10 cellular contexts compared by ENCODE assay signal in the genomic region with DNA sequence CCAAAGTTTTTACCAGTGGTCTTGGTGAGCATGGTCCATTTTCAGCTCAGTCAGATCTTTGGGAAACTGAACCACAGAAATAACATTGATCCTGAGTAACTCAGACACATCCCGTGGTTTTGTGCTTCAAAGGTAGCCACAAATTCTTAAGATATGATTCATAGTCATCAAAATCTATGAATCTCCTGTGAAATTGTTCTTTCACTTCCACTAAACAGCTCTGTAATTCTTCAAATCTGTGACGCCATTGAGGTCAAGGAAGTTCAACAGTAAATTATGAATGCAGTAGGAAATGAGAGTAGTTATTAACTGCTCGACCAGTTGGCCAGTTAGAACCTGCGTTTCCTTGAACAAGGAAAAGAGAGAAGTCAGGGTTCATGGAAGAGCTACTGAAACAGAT.
DNase-seq lines count a peak whose midpoint lies in the region; ATAC-seq, FAIRE-seq and TF ChIP-seq lines count a peak whose summit lies in the region.
"Had no signal": no experiment of that assay in that cellular context is flagged by ENCODE, and none has a peak within 500 bp of the region (broad histone marks: within the 10 kb centered on the region; RNA-seq: fewer than 3 reads in every experiment).

No MANE protein-coding gene starts in this region.

- dilution Hi-C loops in IMR-90 (cut with HindIII; ENCODE audit: low sequenced_read_pairs, unreplicated experiment) = no loop called here

- no peaks in the 10 kb centered on the region for H3K27me3 ChIP-seq in IMR-90 (ENCODE audit: control insufficient read depth, insufficient read depth, low read length)
- H3K27me3 ChIP-seq in bronchial epithelial cell (ENCODE audit: control insufficient read depth, insufficient read depth, low read length) = no peaks in the 10 kb centered on the region
- no peaks in the 10 kb centered on the region for H3K27me3 ChIP-seq in gastroesophageal sphincter
- no peaks in the 10 kb centered on the region for H3K27me3 ChIP-seq in CD8-positive, alpha-beta memory T cell (ENCODE audit: insufficient read depth, low read length, poor library complexity, severe bottlenecking)

- intact Hi-C loops in IMR-90 (cut with micrococcal nuclease) = loop anchor here (5.0 kb wide), 3 partner anchors 125 to 225 kb away; no protein-coding TSS in a partner anchor

- H4K91ac ChIP-seq in IMR-90 (ENCODE audit: insufficient read depth, low read depth, low read length) = peak overlapping the region; percentile 34

- no peak overlapping the region for H3K4me3 Mint-ChIP-seq in CD8-positive, alpha-beta memory T cell

- CTCF ChIA-PET in IMR-90 (lab: Yijun Ruan, JAX) = no interaction called here
- CTCF ChIA-PET in CD8-positive, alpha-beta memory T cell (lab: Charles Lee) = no interaction called here

- FAIRE-seq in bronchial epithelial cell (lab: Jason Lieb, UNC) (no peak), urothelium cell line (lab: Jason Lieb, UNC) (peak; percentile 30)
- FAIRE-seq: islet of Langerhans had no signal

- H3K56ac ChIP-seq in IMR-90 (ENCODE audit: extremely low read depth, insufficient read depth, low read length) = peak overlapping the region; percentile 67; the same call in 1 of the 2 replicates

- H3K23ac ChIP-seq in IMR-90 (ENCODE audit: low read depth, low read length) = peak overlapping the region; percentile 44; the same call in 1 of the 2 replicates

- peak in 1 of 2 donors; percentile 5 for DNase-seq in activated naive CD4-positive, alpha-beta T cell treated with anti-CD3 and anti-CD28 coated beads, Interleukin-2, amount 50 U/mL, for 72 hours (ENCODE audit: low spot score in 2 of 2)
- DNase-seq in activated naive CD4-positive, alpha-beta T cell treated with Interleukin-2 at 50 U/mL for 16 hours = no peak
- DNase-seq in IMR-90 (peak; percentile 97), bronchial epithelial cell (ENCODE audit: low read depth) (peak; percentile 94), urothelium cell line (ENCODE audit: low spot score) (peak; percentile 59), activated gamma-delta T cell (lab: John Stamatoyannopoulos, UW) (no peak)
- DNase-seq in CD8-positive, alpha-beta memory T cell = no peak

- H4K20me1 ChIP-seq in IMR-90 (ENCODE audit: insufficient read depth, low read length) = no peaks in the 10 kb centered on the region

- H3K9me3 ChIP-seq in IMR-90 (ENCODE audit: control insufficient read depth, insufficient read depth, low read length) (peaks cover 3% of the 10 kb centered on the region), gastroesophageal sphincter (no peaks in the 10 kb centered on the region)
- no peaks in the 10 kb centered on the region for H3K9me3 ChIP-seq in CD8-positive, alpha-beta memory T cell (ENCODE audit: low read length)
- H3K9me3 ChIP-seq: thoracic aorta had no signal

- no peak for TF ChIP-seq EP300 in gastroesophageal sphincter (IDR thresholded peaks at IDR 0.05)

- H3K36me3 Mint-ChIP-seq in activated naive CD4-positive, alpha-beta T cell treated with anti-CD3 and anti-CD28 coated beads, Interleukin-2, amount 50 U/mL, for 72 hours = peaks cover 20 to 31% of the 10 kb centered on the region in 2 donors
- H3K36me3 Mint-ChIP-seq in CD8-positive, alpha-beta memory T cell = peaks cover 0 to 16% (median 4%) of the 10 kb centered on the region in 3 donors

- peak overlapping the region; percentile 76 for H2BK5ac ChIP-seq in IMR-90 (ENCODE audit: low read depth, low read length, poor library complexity, severe bottlenecking)

- H3K36me3 ChIP-seq in IMR-90 (ENCODE audit: control insufficient read depth, insufficient read depth, low read length) (no peaks in the 10 kb centered on the region), bronchial epithelial cell (ENCODE audit: control insufficient read depth, insufficient read depth, low read length) (no peaks in the 10 kb centered on the region), gastroesophageal sphincter (no peaks in the 10 kb centered on the region)
- no peaks in the 10 kb centered on the region for H3K36me3 ChIP-seq in CD8-positive, alpha-beta memory T cell (ENCODE audit: insufficient read depth, low read length)
- H3K36me3 ChIP-seq: thoracic aorta had no signal

- BruUV-seq in IMR-90 (replicated peaks; lab: Mats Ljungman, UMichigan) = no TSS peak

- peak overlapping the region; percentile 57; the same call in 1 of the 2 replicates for H3K4me2 ChIP-seq in IMR-90 (ENCODE audit: low read depth, low read length)

- H3K9me1 ChIP-seq in IMR-90 (ENCODE audit: insufficient read depth, low read length) = peaks cover 11% of the 10 kb centered on the region

- H2AFZ ChIP-seq in IMR-90 (replicated peaks; ENCODE audit: low read length, poor library complexity) = no peak overlapping the region

- no peak overlapping the region; the same call in 1 of the 2 replicates for H2AK5ac ChIP-seq in IMR-90 (ENCODE audit: low read depth, low read length)

- H3K4me3 ChIP-seq in IMR-90 (ENCODE audit: insufficient read depth, low read depth, low read length) (no peak overlapping the region), bronchial epithelial cell (ENCODE audit: low read depth, low read length) (no peak overlapping the region), gastroesophageal sphincter (no peak overlapping the region)
- H3K4me3 ChIP-seq in CD8-positive, alpha-beta memory T cell (ENCODE audit: low read length) = no peak overlapping the region
- H3K4me3 ChIP-seq: thoracic aorta had no signal

- no peak; the same call in 1 of the 2 replicates for TF ChIP-seq POLR2A in IMR-90 (IDR thresholded peaks at IDR 0.05; ENCODE audit: low read depth, low read length)
- no peak for TF ChIP-seq POLR2A in gastroesophageal sphincter (IDR thresholded peaks at IDR 0.05)

- peak overlapping the region; percentile 57; the same call in 1 of the 2 replicates for H4K5ac ChIP-seq in IMR-90 (ENCODE audit: low read depth, low read length)

- peaks cover 6 to 18% of the 10 kb centered on the region in 2 donors for H3K9me3 Mint-ChIP-seq in activated naive CD4-positive, alpha-beta T cell treated with anti-CD3 and anti-CD28 coated beads, Interleukin-2, amount 50 U/mL, for 72 hours
- peaks cover 0 to 11% (median 6%) of the 10 kb centered on the region in 5 donors for H3K9me3 Mint-ChIP-seq in CD8-positive, alpha-beta memory T cell

- peaks cover 0 to 5% of the 10 kb centered on the region in 2 donors for H3K27me3 Mint-ChIP-seq in CD8-positive, alpha-beta memory T cell

- peak overlapping the region; percentile 11; the same call in 1 of the 2 replicates for H3K9ac ChIP-seq in IMR-90 (ENCODE audit: low read depth, low read length)

- peak overlapping the region; percentile 86 for H2BK20ac ChIP-seq in IMR-90 (ENCODE audit: low read depth, low read length)

- peak overlapping the region; percentile 55; the same call in 2 of the 3 replicates for H2BK15ac ChIP-seq in IMR-90 (ENCODE audit: low read depth, low read length)

- no peak overlapping the region for H2AK9ac ChIP-seq in IMR-90 (replicated peaks; ENCODE audit: low read depth, low read length, poor library complexity)

- TF ChIP-seq CTCF in IMR-90 (conservative IDR thresholded peaks at IDR 0.05; ENCODE audit: low read depth, low read length) (no peak), bronchial epithelial cell (IDR thresholded peaks at IDR 0.05; ENCODE audit: insufficient read depth, low read length, severe bottlenecking) (no peak), gastroesophageal sphincter (IDR thresholded peaks at IDR 0.05) (no peak)

- peak overlapping the region; percentile 81; the same call in 1 of the 2 replicates for H3K4ac ChIP-seq in IMR-90 (ENCODE audit: low read depth, low read length)

- peak overlapping the region; percentile 34; the same call in 1 of the 2 replicates for H3K18ac ChIP-seq in IMR-90 (ENCODE audit: low read depth, low read length)

- in situ Hi-C loops in IMR-90 (cut with MboI; ENCODE audit: low sequenced_read_pairs) = loop anchor here (10.0 kb wide), 1 partner anchor 142 kb away; a partner anchor contains a TSS

- H3K4me1 Mint-ChIP-seq in CD8-positive, alpha-beta memory T cell = peaks cover 13 to 24% (median 18%) of the 10 kb centered on the region in 3 donors

- H4K8ac ChIP-seq in IMR-90 (ENCODE audit: low read depth in 2 of 2, low read length in 2 of 2) = peak overlapping the region; percentile 53 to 76; a peak in 3 of 4 replicates

- H2BK120ac ChIP-seq in IMR-90 (ENCODE audit: low read depth, low read length) = peak overlapping the region; percentile 83

- POLR2A ChIA-PET in IMR-90 (lab: Charles Lee; ENCODE audit: unreplicated experiment) = interaction anchor here (0.6 kb wide), 1 partner anchor 168 kb away, joined by 5 read pairs; no protein-coding TSS in a partner anchor
- POLR2A ChIA-PET in CD8-positive, alpha-beta memory T cell (lab: Charles Lee) = no interaction called here

- no peak for TF ChIP-seq RAD21 in IMR-90 (IDR thresholded peaks at IDR 0.05; ENCODE audit: low read length)

- H3K27ac Mint-ChIP-seq in activated naive CD4-positive, alpha-beta T cell treated with anti-CD3 and anti-CD28 coated beads, Interleukin-2, amount 50 U/mL, for 72 hours = no peak overlapping the region
- peak overlapping the region in 1 of 8 donors; percentile 16 for H3K27ac Mint-ChIP-seq in CD8-positive, alpha-beta memory T cell

- peak overlapping the region; percentile 39 for H3K14ac ChIP-seq in IMR-90 (replicated peaks; ENCODE audit: low read depth, low read length)

- 0% methylated on average over 1 of the region's 4 CpGs; no CpG with 5 or more reads in 1 of the 2 experiments for WGBS in IMR-90 (ENCODE audit: extremely low coverage in 2 of 2, insufficient read length in 1 of 2), 2 experiments
- WGBS in gastroesophageal sphincter (ENCODE audit: low coverage in 1 of 2), 2 donors = 40 to 63% methylated on average over 3 to 4 of the region's 4 CpGs

- H3K4me1 ChIP-seq in IMR-90 (ENCODE audit: control insufficient read depth, insufficient read depth, low read length) (peaks cover 24% of the 10 kb centered on the region), gastroesophageal sphincter (peaks cover 4 to 44% (median 8%) of the 10 kb centered on the region in 3 donors)
- peaks cover 18% of the 10 kb centered on the region for H3K4me1 ChIP-seq in CD8-positive, alpha-beta memory T cell (ENCODE audit: insufficient read depth, low read length)

- H3K27ac ChIP-seq in IMR-90 (ENCODE audit: insufficient read depth, low read length) (peak overlapping the region; percentile 17; the same call in 1 of the 2 replicates), gastroesophageal sphincter (no peak overlapping the region)
- no peak overlapping the region for H3K27ac ChIP-seq in CD8-positive, alpha-beta memory T cell (ENCODE audit: low read depth, low read length)

- peaks cover 10 to 20% of the 10 kb centered on the region in 2 experiments for H3K79me1 ChIP-seq in IMR-90 (ENCODE audit: low read depth in 1 of 2, low read length in 2 of 2)

- ATAC-seq in activated naive CD4-positive, alpha-beta T cell treated with anti-CD3 and anti-CD28 coated beads, Interleukin-2, amount 50 U/mL, for 72 hours = peak; percentile 71 to 73
- ATAC-seq in IMR-90 (ENCODE audit: low read depth) (peak; percentile 40), gastroesophageal sphincter (no peak)

TF ChIP-seq in IMR-90, 13 proteins besides CTCF, POLR2A, EP300 and RAD21 (continues in another document):
- peak; percentile 52; the same call in 1 of the 2 replicates for TF ChIP-seq FOS (IDR thresholded peaks at IDR 0.05; ENCODE audit: low read depth, low read length)
- no peak for TF ChIP-seq CHD1 (IDR thresholded peaks at IDR 0.05; ENCODE audit: low read depth, low read length)
- TF ChIP-seq MAFK (IDR thresholded peaks at IDR 0.05; ENCODE audit: low read depth, low read length) = peak; percentile 44; the same call in 1 of the 2 replicates
- TF ChIP-seq BHLHE40 (IDR thresholded peaks at IDR 0.05; ENCODE audit: low read depth, low read length) = peak; percentile 31; the same call in 1 of the 2 replicates

Comparison
In these comparisons a context has a peak if more than half of its experiments do, and no peak if none do; other contexts are left out.
1. DNase-seq: peak in IMR-90 (single experiment), bronchial epithelial cell (single experiment) and urothelium cell line (single experiment); none in activated naive CD4-positive, alpha-beta T cell treated with Interleukin-2 at 50 U/mL for 16 hours (single experiment), activated gamma-delta T cell (single experiment) and CD8-positive, alpha-beta memory T cell (0 of 5).